ENCODE assay signal across 8 cellular contexts in the genomic region with DNA sequence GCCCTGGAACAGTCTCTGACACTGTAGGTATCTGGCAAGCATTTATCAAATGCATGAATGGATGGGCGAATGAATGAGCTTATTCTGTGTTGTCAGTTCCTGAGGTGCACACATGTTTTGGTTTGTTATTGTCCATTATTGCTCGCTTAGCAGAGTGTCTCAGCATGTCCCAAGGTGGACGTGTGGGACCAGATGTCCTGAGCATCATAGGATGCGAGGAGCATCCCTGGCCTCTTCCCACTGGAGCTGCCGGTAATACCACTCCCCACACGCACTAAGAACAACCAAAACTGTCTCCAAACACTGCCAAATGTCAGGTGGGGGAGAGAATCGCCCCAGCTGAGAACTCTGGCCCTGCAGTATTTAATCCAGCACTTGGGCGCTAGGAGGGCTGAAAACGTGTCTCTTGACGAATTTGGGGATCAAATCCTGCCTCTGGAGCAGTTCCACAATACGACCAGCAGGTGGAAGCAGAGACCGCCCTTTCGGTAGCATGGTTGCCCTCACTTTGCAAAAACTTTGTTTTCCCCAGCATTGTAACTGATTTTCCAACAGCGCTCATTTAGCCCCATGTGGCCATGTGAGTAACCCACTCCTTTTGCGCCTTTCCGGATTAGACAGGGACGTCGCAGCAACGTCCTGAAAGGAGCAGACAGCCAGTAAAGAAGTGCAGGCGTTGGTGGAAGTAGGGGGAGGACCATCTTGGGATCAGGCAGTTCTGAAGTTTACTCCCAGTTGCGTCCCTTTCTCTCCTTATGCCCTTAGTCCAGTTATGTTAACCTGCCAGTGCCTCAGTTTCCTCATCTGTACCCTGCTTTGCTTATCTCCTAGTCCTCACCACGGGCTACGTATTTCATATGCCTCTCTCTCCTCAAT. TPM values are rescaled to one million over a fixed set of nuclear protein-coding genes. Genes with fewer than 3 reads are reported as not detected.
A peak's percentile ranks its signal among the peaks of the same experiment; 100 is the strongest.
DNase-seq lines count a peak whose midpoint lies in the region; ATAC-seq, FAIRE-seq and TF ChIP-seq lines count a peak whose summit lies in the region.

No MANE protein-coding gene starts in this region.

- H3K27me3 Mint-ChIP-seq in T-helper 2 cell treated with Interferon-gamma antibody and Interleukin-4, amounts not matched to agents 5 μg/mL and 100 μg/mL, for 36 hours (ENCODE audit: low read depth): peaks cover 6% of the 10 kb centered on the region
- H3K27me3 Mint-ChIP-seq in astrocyte (ENCODE audit: low read depth, unreplicated experiment): no peaks in the 10 kb centered on the region

- H3K4me3 Mint-ChIP-seq in T-helper 2 cell treated with Interferon-gamma antibody and Interleukin-4, amounts not matched to agents 5 μg/mL and 100 μg/mL, for 36 hours: no peak overlapping the region
- peak overlapping the region; percentile 29 for H3K4me3 Mint-ChIP-seq in astrocyte (ENCODE audit: unreplicated experiment)

- H4K20me1 ChIP-seq in astrocyte (ENCODE audit: insufficient read depth, low read length): no peaks in the 10 kb centered on the region

- peak; percentile 100 for TF ChIP-seq CTCF in astrocyte (IDR thresholded peaks at IDR 0.05; ENCODE audit: insufficient read depth, low read depth, low read length)

- H3K4me3 ChIP-seq in astrocyte (ENCODE audit: insufficient read depth, low read depth, low read length): no peak overlapping the region

- H3K9me3 ChIP-seq in astrocyte (ENCODE audit: insufficient read depth, low read depth, low read length): peaks cover 7% of the 10 kb centered on the region

- H2AFZ ChIP-seq in astrocyte (ENCODE audit: low read depth, low read length): peak overlapping the region; percentile 60

- no peaks in the 10 kb centered on the region for H3K9me3 Mint-ChIP-seq in T-helper 2 cell treated with Interferon-gamma antibody and Interleukin-4, amounts not matched to agents 5 μg/mL and 100 μg/mL, for 36 hours
- H3K9me3 Mint-ChIP-seq in astrocyte (ENCODE audit: unreplicated experiment): no peaks in the 10 kb centered on the region

- DNase-seq in activated gamma-delta T cell treated with Interleukin-2 at 50 U/mL for 16 hours (peak; percentile 67), activated gamma-delta T cell (lab: John Stamatoyannopoulos, UW) (no peak), NCI-H1694 (lab: John Stamatoyannopoulos, UW) (peak; percentile 80), astrocyte (ENCODE audit: low read depth) (peak; percentile 66), hypothalamus (lab: John Stamatoyannopoulos, UW) (peak in 49 of 51 donors; percentile 8 to 83 (median 44)), smooth muscle cell of the brain vasculature (ENCODE audit: low read depth, low spot score) (peak; percentile 75)
- DNase-seq in T-helper 2 cell treated with Interferon-gamma antibody and Interleukin-4, amounts not matched to agents 5 μg/mL and 100 μg/mL, for 36 hours (ENCODE audit: low spot score): peak; percentile 72

- peak overlapping the region; percentile 17 for H3K4me2 ChIP-seq in astrocyte (ENCODE audit: low read length)

- H3K4me1 ChIP-seq in astrocyte (ENCODE audit: insufficient read depth, low read length): peaks cover 10% of the 10 kb centered on the region

- no peak overlapping the region for H3K27ac ChIP-seq in astrocyte (ENCODE audit: low read depth, low read length)

- no peaks in the 10 kb centered on the region for H3K36me3 Mint-ChIP-seq in T-helper 2 cell treated with Interferon-gamma antibody and Interleukin-4, amounts not matched to agents 5 μg/mL and 100 μg/mL, for 36 hours (ENCODE audit: low read depth)
- H3K36me3 Mint-ChIP-seq in astrocyte (ENCODE audit: low read depth, unreplicated experiment): no peaks in the 10 kb centered on the region

- no peak overlapping the region for H3K9ac ChIP-seq in astrocyte (ENCODE audit: low read length)

- H3K79me2 ChIP-seq in astrocyte (ENCODE audit: insufficient read depth, low read length): no peaks in the 10 kb centered on the region

- H3K27ac Mint-ChIP-seq in T-helper 2 cell treated with Interferon-gamma antibody and Interleukin-4, amounts not matched to agents 5 μg/mL and 100 μg/mL, for 36 hours: no peak overlapping the region
- H3K27ac Mint-ChIP-seq in astrocyte (ENCODE audit: unreplicated experiment): peak overlapping the region; percentile 44

- no peaks in the 10 kb centered on the region for H3K27me3 ChIP-seq in astrocyte (ENCODE audit: insufficient read depth, low read length)

- ATAC-seq in HG02852 (IDR thresholded peaks at IDR 0.05; ENCODE audit: unreplicated experiment): peak; percentile 77

- H3K4me1 Mint-ChIP-seq in T-helper 2 cell treated with Interferon-gamma antibody and Interleukin-4, amounts not matched to agents 5 μg/mL and 100 μg/mL, for 36 hours (ENCODE audit: low read depth): peaks cover 4% of the 10 kb centered on the region
- H3K4me1 Mint-ChIP-seq in astrocyte (ENCODE audit: low read depth, unreplicated experiment): peaks cover 13% of the 10 kb centered on the region

- H3K36me3 ChIP-seq in astrocyte (ENCODE audit: insufficient read depth, low read length): no peaks in the 10 kb centered on the region

- peak; percentile 32 for FAIRE-seq in astrocyte (lab: Jason Lieb, UNC)

RNA-seq across cellular contexts. Expression of a gene that starts 22.7 kb away (rescaled TPM):
- not detected in 2 replicates for total RNA-seq in astrocyte

RNA-seq across cellular contexts. Expression of a gene that starts 53.9 kb away (rescaled TPM):
- 33.0 and 37.7 TPM in 2 replicates for total RNA-seq in astrocyte
